1 cellular context compared by ENCODE assay signal in the genomic region with DNA sequence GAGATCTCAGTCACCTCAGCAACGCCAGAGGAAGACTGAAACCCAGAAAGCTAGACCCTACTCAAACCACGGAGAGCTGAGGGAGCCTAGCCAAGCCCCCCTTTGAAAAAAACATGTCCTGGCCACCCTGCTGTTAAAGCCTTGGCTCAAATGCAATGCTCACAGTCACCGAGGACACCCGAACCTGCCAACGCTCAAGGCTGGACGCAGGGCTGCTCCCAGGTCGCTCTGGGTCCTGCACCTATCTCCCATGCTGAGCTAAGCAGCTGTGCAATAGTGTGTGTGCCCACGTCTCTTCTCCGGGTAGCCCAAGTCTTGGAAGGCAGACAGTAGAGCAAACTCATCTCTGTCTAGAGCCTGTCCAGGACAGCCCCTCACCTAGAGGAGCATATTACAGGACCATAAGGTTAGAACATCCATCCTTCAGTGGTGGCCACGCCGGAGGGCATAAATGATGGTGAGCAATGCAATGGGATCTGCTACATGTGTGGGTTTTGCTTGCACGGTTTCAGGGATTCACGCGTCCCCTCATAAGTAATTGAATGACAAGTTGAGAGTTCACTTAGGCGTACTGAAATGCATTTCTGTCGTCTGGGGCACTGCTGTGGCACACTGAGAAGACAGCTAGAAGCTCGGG.
TF ChIP-seq lines count a peak whose summit lies in the region.

No MANE protein-coding gene starts in this region.

TF ChIP-seq in WTC11, 78 proteins besides CTCF, POLR2A, EP300 and RAD21 (continued from another document):
- no peak for TF ChIP-seq E2F5 (CRISPR knock-in tag; IDR thresholded peaks at IDR 0.05)
- TF ChIP-seq E2F1 (CRISPR knock-in tag; IDR thresholded peaks at IDR 0.05) = no peak
- TF ChIP-seq ATF1 (CRISPR knock-in tag; IDR thresholded peaks at IDR 0.05) = no peak
- TF ChIP-seq, protein P1, sequence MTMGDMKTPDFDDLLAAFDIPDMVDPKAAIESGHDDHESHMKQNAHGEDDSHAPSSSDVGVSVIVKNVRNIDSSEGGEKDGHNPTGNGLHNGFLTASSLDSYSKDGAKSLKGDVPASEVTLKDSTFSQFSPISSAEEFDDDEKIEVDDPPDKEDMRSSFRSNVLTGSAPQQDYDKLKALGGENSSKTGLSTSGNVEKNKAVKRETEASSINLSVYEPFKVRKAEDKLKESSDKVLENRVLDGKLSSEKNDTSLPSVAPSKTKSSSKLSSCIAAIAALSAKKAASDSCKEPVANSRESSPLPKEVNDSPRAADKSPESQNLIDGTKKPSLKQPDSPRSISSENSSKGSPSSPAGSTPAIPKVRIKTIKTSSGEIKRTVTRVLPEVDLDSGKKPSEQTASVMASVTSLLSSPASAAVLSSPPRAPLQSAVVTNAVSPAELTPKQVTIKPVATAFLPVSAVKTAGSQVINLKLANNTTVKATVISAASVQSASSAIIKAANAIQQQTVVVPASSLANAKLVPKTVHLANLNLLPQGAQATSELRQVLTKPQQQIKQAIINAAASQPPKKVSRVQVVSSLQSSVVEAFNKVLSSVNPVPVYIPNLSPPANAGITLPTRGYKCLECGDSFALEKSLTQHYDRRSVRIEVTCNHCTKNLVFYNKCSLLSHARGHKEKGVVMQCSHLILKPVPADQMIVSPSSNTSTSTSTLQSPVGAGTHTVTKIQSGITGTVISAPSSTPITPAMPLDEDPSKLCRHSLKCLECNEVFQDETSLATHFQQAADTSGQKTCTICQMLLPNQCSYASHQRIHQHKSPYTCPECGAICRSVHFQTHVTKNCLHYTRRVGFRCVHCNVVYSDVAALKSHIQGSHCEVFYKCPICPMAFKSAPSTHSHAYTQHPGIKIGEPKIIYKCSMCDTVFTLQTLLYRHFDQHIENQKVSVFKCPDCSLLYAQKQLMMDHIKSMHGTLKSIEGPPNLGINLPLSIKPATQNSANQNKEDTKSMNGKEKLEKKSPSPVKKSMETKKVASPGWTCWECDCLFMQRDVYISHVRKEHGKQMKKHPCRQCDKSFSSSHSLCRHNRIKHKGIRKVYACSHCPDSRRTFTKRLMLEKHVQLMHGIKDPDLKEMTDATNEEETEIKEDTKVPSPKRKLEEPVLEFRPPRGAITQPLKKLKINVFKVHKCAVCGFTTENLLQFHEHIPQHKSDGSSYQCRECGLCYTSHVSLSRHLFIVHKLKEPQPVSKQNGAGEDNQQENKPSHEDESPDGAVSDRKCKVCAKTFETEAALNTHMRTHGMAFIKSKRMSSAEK (CRISPR knock-in tag; IDR thresholded peaks at IDR 0.05; ENCODE audit: borderline replicate concordance) = no peak
- TF ChIP-seq JUN (CRISPR knock-in tag; IDR thresholded peaks at IDR 0.05) = no peak
- no peak for TF ChIP-seq SOX15 (CRISPR knock-in tag; IDR thresholded peaks at IDR 0.05)
TF ChIP-seq in WTC11: peak in this region for 0.
